Comparison of ENCODE assay signal across 8 cellular contexts in the genomic region with DNA sequence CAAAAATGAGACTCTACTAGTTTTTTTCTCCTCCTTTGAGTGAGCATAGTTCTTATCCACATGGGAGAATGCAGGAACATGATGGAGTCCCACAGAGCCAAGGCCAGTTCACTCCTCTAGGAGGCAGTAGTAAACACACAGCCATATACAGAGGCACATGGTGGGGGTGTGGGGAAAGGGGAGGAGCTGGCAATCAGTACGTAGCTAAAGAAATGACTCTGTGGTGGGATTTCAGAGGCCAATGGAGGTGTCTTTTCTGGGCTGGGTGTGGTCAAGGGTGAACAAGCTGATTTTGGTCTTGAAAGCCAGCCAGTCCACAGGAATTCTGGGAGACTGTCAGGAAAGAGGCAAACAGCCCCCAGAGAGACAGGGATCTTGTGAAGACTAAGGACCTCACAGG. TPM values are rescaled to one million over a fixed set of nuclear protein-coding genes. Genes with fewer than 3 reads are reported as not detected.
DNase-seq lines count a peak whose midpoint lies in the region; ATAC-seq and TF ChIP-seq lines count a peak whose summit lies in the region.

No MANE protein-coding gene starts in this region.

- H3K36me3 ChIP-seq in WERI-Rb-1 (no peaks in the 10 kb centered on the region), colonic mucosa (no peaks in the 10 kb centered on the region)

- H3K36me3 Mint-ChIP-seq in naive thymus-derived CD8-positive, alpha-beta T cell = no peaks in the 10 kb centered on the region

- no peaks in the 10 kb centered on the region for H3K9me3 Mint-ChIP-seq in naive thymus-derived CD8-positive, alpha-beta T cell

- H3K4me1 ChIP-seq in colonic mucosa = no peaks in the 10 kb centered on the region

- H3K4me3 ChIP-seq in NB4 (ENCODE audit: low read depth, low read length) (no peak overlapping the region), WERI-Rb-1 (ENCODE audit: low read depth, low read length) (no peak overlapping the region; the same call in 1 of the 2 replicates), colonic mucosa (no peak overlapping the region)

- no peaks in the 10 kb centered on the region for H3K27me3 Mint-ChIP-seq in naive thymus-derived CD8-positive, alpha-beta T cell

- peak; percentile 53 for DNase-seq in AG08396 (ENCODE audit: low spot score)
- DNase-seq in GM19238 (ENCODE audit: insufficient read length, low spot score) = peak; percentile 32
- peak; percentile 85 for DNase-seq in NB4 (ENCODE audit: low read depth)
- peak; percentile 71 for DNase-seq in WERI-Rb-1
- peak; percentile 55 for DNase-seq in colonic mucosa
- peak in 9 of 10 donors; percentile 7 to 70 (median 52) for DNase-seq in naive thymus-derived CD8-positive, alpha-beta T cell
- DNase-seq in DMS79 treated with DMSO at 0.1 percent for 48 hours (lab: John Stamatoyannopoulos, UW) = no peak
- DNase-seq in GOT3 (lab: John Stamatoyannopoulos, UW) = no peak

- no peaks in the 10 kb centered on the region for H3K9me3 ChIP-seq in WERI-Rb-1 (ENCODE audit: severe bottlenecking)
- H3K9me3 ChIP-seq in colonic mucosa = no peaks in the 10 kb centered on the region

- no peak overlapping the region for H3K9ac ChIP-seq in colonic mucosa (ENCODE audit: low read depth in 2 of 2, low read length in 2 of 2)

- TF ChIP-seq CTCF in NB4 (IDR thresholded peaks at IDR 0.05; ENCODE audit: low read depth, low read length) = peak; percentile 80
- peak; percentile 74 for TF ChIP-seq CTCF in WERI-Rb-1 (IDR thresholded peaks at IDR 0.05; ENCODE audit: low read depth, low read length)
- peak; percentile 24 for TF ChIP-seq CTCF in colonic mucosa (IDR thresholded peaks at IDR 0.05)

- TF ChIP-seq POLR2A in NB4 (IDR thresholded peaks at IDR 0.05; ENCODE audit: extremely low read depth, insufficient read length) = no peak

- intact Hi-C loops in colonic mucosa (cut with DNase I) = no loop called here

- peak overlapping the region in 1 of 10 donors; percentile 56 for H3K4me3 Mint-ChIP-seq in naive thymus-derived CD8-positive, alpha-beta T cell

- H3K4me1 Mint-ChIP-seq in naive thymus-derived CD8-positive, alpha-beta T cell = peaks cover 0 to 14% (median 8%) of the 10 kb centered on the region in 4 donors

- no peaks in the 10 kb centered on the region for H3K27me3 ChIP-seq in WERI-Rb-1 (ENCODE audit: insufficient read depth, low read depth, severe bottlenecking)
- no peaks in the 10 kb centered on the region for H3K27me3 ChIP-seq in colonic mucosa

- H3K27ac ChIP-seq in WERI-Rb-1 (no peak overlapping the region), colonic mucosa (no peak overlapping the region)

- peak overlapping the region in 2 of 10 donors; percentile 17 to 21 for H3K27ac Mint-ChIP-seq in naive thymus-derived CD8-positive, alpha-beta T cell

- POLR2A ChIA-PET in naive thymus-derived CD8-positive, alpha-beta T cell (lab: Charles Lee) = no interaction called here

- ATAC-seq in naive thymus-derived CD8-positive, alpha-beta T cell = peak; percentile 97 to 100

RNA-seq across cellular contexts. Expression of gene RAB11A, which starts 6.6 kb away (rescaled TPM):
- 100 to 1,000 TPM; 299 to 377 TPM for total RNA-seq in colonic mucosa
- 10 to 100 TPM; 75.9 to 76.9 TPM for total RNA-seq in naive thymus-derived CD8-positive, alpha-beta T cell
- polyA plus RNA-seq in naive thymus-derived CD8-positive, alpha-beta T cell = 100 to 1,000 TPM; 186 to 204 (median 186) TPM

Comparison
In these comparisons a context has a peak if more than half of its experiments do, and no peak if none do; other contexts are left out.
1. DNase-seq: peak in AG08396 (single experiment), GM19238 (single experiment), NB4 (single experiment), WERI-Rb-1 (single experiment), colonic mucosa (single experiment) and naive thymus-derived CD8-positive, alpha-beta T cell (9 of 10); none in DMS79 treated with DMSO at 0.1 percent for 48 hours (single experiment) and GOT3 (single experiment).
2. CTCF ChIP-seq: peak in every context shown above with its lines; median percentile 80 in NB4; 74 in WERI-Rb-1; 24 in colonic mucosa.